Comparison of ENCODE assay signal across 12 cellular contexts in genomic region chr3:34109846-34110245, GRCh38.
DNase-seq lines count a peak whose midpoint lies in the region; ATAC-seq, FAIRE-seq and TF ChIP-seq lines count a peak whose summit lies in the region.
"Had no signal": no experiment of that assay in that cellular context is flagged by ENCODE, and none has a peak within 500 bp of the region (broad histone marks: within the 10 kb centered on the region; RNA-seq: fewer than 3 reads in every experiment).

No MANE protein-coding gene starts in this region.

- no peaks in the 10 kb centered on the region for H3K36me3 ChIP-seq in psoas muscle (ENCODE audit: insufficient read depth in 1 of 2, low read depth in 1 of 2)
- H3K36me3 ChIP-seq: SJSA1, vagina had no signal

- TF ChIP-seq CTCF in psoas muscle (IDR thresholded peaks at IDR 0.05) = no peak

- 71 to 85% (median 71%) methylated on average over 2 of the region's 2 CpGs for WGBS in psoas muscle, 3 donors

- no peak for DNase-seq in GM12892 (ENCODE audit: insufficient read length)
- peak; percentile 77 for DNase-seq in MV-4-11 (lab: John Stamatoyannopoulos, UW)
- no peak for DNase-seq in DMS114 treated with DMSO at 0.1 percent for 48 hours (lab: John Stamatoyannopoulos, UW; ENCODE audit: unreplicated experiment)
- DNase-seq in SKM-1 treated with dmso at 0.1 percent for 144 hours (lab: John Stamatoyannopoulos, UW; ENCODE audit: unreplicated experiment) = no peak
- no peak for DNase-seq in psoas muscle
- DNase-seq: activated CD4-positive, CD25-positive, alpha-beta regulatory T cell; effector memory CD8-positive, alpha-beta T cell had no signal

- no peaks in the 10 kb centered on the region for H3K9me3 ChIP-seq in psoas muscle
- H3K9me3 ChIP-seq: SJSA1, vagina had no signal

- no peak overlapping the region for H3K4me3 ChIP-seq in psoas muscle
- H3K4me3 ChIP-seq: SJSA1, vagina had no signal

- H3K27me3 ChIP-seq in psoas muscle (ENCODE audit: insufficient read depth in 3 of 3, low read length in 2 of 3) = no peaks in the 10 kb centered on the region
- H3K27me3 ChIP-seq: SJSA1, vagina had no signal

- TF ChIP-seq POLR2A in GM12892 (IDR thresholded peaks at IDR 0.05; ENCODE audit: low read depth, low read length) = no peak

- H3K27ac ChIP-seq in psoas muscle = no peak overlapping the region
- H3K27ac ChIP-seq: SJSA1, vagina had no signal

- no peaks in the 10 kb centered on the region for H3K4me1 ChIP-seq in psoas muscle
- H3K4me1 ChIP-seq: SJSA1, vagina had no signal

- ATAC-seq in GM19452 (IDR thresholded peaks at IDR 0.05; ENCODE audit: unreplicated experiment) = peak; percentile 42
- ATAC-seq in HG02943 (IDR thresholded peaks at IDR 0.05; ENCODE audit: low read depth, unreplicated experiment) = peak; percentile 37
- ATAC-seq in HG03280 (IDR thresholded peaks at IDR 0.05; ENCODE audit: unreplicated experiment) = no peak
- no peak for ATAC-seq in psoas muscle
- ATAC-seq: effector memory CD8-positive, alpha-beta T cell had no signal

- intact Hi-C loops in psoas muscle (cut with DNase I) = no loop called here

- FAIRE-seq in GM12892 (lab: Jason Lieb, UNC) = peak; percentile 42

Comparison
In these comparisons a context has a peak if more than half of its experiments do, and no peak if none do; other contexts are left out.
1. ATAC-seq: peak in GM19452 (single experiment) and HG02943 (single experiment); none in HG03280 (single experiment) and psoas muscle (0 of 4).